Comparison of ENCODE assay signal across 8 cellular contexts in genomic region chr7:4612939-4613841, GRCh38.
A peak's percentile ranks its signal among the peaks of the same experiment; 100 is the strongest.
DNase-seq lines count a peak whose midpoint lies in the region; ATAC-seq and TF ChIP-seq lines count a peak whose summit lies in the region.

No MANE protein-coding gene starts in this region.

- H3K9me3 ChIP-seq in hepatocyte (ENCODE audit: low read depth) (no peaks in the 10 kb centered on the region), skeletal muscle tissue (ENCODE audit: control insufficient read depth in 3 of 3, low read length in 3 of 3) (no peaks in the 10 kb centered on the region)

- no peak overlapping the region for H3K4me3 ChIP-seq in hepatocyte
- H3K4me3 ChIP-seq in skeletal muscle tissue (ENCODE audit: low read length in 3 of 3) = peak overlapping the region; percentile 65 to 68 (median 65)

- TF ChIP-seq CTCF in hepatocyte (IDR thresholded peaks at IDR 0.05; ENCODE audit: poor library complexity) = no peak

- peak overlapping the region; percentile 12 for H3K27ac ChIP-seq in hepatocyte
- peak overlapping the region; percentile 87 for H3K27ac ChIP-seq in skeletal muscle tissue (ENCODE audit: low read depth, low read length)

- H3K4me1 Mint-ChIP-seq in activated T-helper 2 cell treated with anti-CD3 and anti-CD28 coated beads, Interferon-gamma antibody, Interleukin-2, Interleukin-4, amounts not matched to agents 10 μg/mL and 5 μg/mL and 100 μg/mL, durations not matched to agents 14 hours and 24 hours and 36 hours (ENCODE audit: low read depth) = peaks cover 9% of the 10 kb centered on the region

- H3K4me2 ChIP-seq in hepatocyte = peak overlapping the region; percentile 67

- intact Hi-C loops in activated T-helper 2 cell treated with anti-CD3 and anti-CD28 coated beads, Interferon-gamma antibody, Interleukin-2, Interleukin-4, amounts not matched to agents 10 μg/mL and 5 μg/mL and 100 μg/mL, durations not matched to agents 14 hours and 24 hours and 36 hours (cut with micrococcal nuclease) = no loop called here

- no peaks in the 10 kb centered on the region for H3K9me3 Mint-ChIP-seq in activated T-helper 2 cell treated with anti-CD3 and anti-CD28 coated beads, Interferon-gamma antibody, Interleukin-2, Interleukin-4, amounts not matched to agents 10 μg/mL and 5 μg/mL and 100 μg/mL, durations not matched to agents 14 hours and 24 hours and 36 hours

- ATAC-seq in GM19455 (IDR thresholded peaks at IDR 0.05; ENCODE audit: unreplicated experiment) (no peak), HG03520 (IDR thresholded peaks at IDR 0.05; ENCODE audit: unreplicated experiment) (no peak)

- CTCF ChIA-PET in HEK293T (lab: Yijun Ruan, JAX) = interaction anchor here (0.5 to 0.9 kb wide), 3 partner anchors 13 to 1530 kb away, joined by 3 read pairs; partner anchors contain the start of gene RADIL

- H4K20me1 ChIP-seq in hepatocyte (ENCODE audit: insufficient read depth, poor library complexity, severe bottlenecking) = no peaks in the 10 kb centered on the region

- H3K4me3 Mint-ChIP-seq in activated T-helper 2 cell treated with anti-CD3 and anti-CD28 coated beads, Interferon-gamma antibody, Interleukin-2, Interleukin-4, amounts not matched to agents 10 μg/mL and 5 μg/mL and 100 μg/mL, durations not matched to agents 14 hours and 24 hours and 36 hours (ENCODE audit: low read depth) = peak overlapping the region; percentile 28

- no peaks in the 10 kb centered on the region for H3K36me3 Mint-ChIP-seq in activated T-helper 2 cell treated with anti-CD3 and anti-CD28 coated beads, Interferon-gamma antibody, Interleukin-2, Interleukin-4, amounts not matched to agents 10 μg/mL and 5 μg/mL and 100 μg/mL, durations not matched to agents 14 hours and 24 hours and 36 hours (ENCODE audit: low read depth)

- H3K27ac Mint-ChIP-seq in activated T-helper 2 cell treated with anti-CD3 and anti-CD28 coated beads, Interferon-gamma antibody, Interleukin-2, Interleukin-4, amounts not matched to agents 10 μg/mL and 5 μg/mL and 100 μg/mL, durations not matched to agents 14 hours and 24 hours and 36 hours = no peak overlapping the region

- POLR2A ChIA-PET in HEK293T (lab: Yijun Ruan, JAX) = interaction anchor here (0.7 to 1.8 kb wide), 3 partner anchors 14 to 28 kb away, joined by 3 to 7 read pairs (median 5); no protein-coding TSS in a partner anchor

- H3K9ac ChIP-seq in skeletal muscle tissue (ENCODE audit: low read depth in 1 of 3, low read length in 3 of 3) = peak overlapping the region; percentile 55 to 87 (median 86)

- peak overlapping the region; percentile 26 for H2AFZ ChIP-seq in hepatocyte

- DNase-seq in HEK293T (ENCODE audit: extremely low spot score) = no peak
- DNase-seq in activated T-helper 2 cell treated with anti-CD3 and anti-CD28 coated beads, Interferon-gamma antibody, Interleukin-2, Interleukin-4, amounts not matched to agents 10 μg/mL and 5 μg/mL and 100 μg/mL, durations not matched to agents 14 hours and 24 hours and 36 hours (ENCODE audit: low spot score) = no peak
- DNase-seq in hepatocyte (ENCODE audit: low spot score) = no peak
- DNase-seq in NCI-H2107 (lab: John Stamatoyannopoulos, UW) = no peak
- no peak for DNase-seq in activated CD4-positive, alpha-beta T cell treated with anti-CD3 and anti-CD28 coated beads for 1 hour

- no peaks in the 10 kb centered on the region for H3K27me3 Mint-ChIP-seq in activated T-helper 2 cell treated with anti-CD3 and anti-CD28 coated beads, Interferon-gamma antibody, Interleukin-2, Interleukin-4, amounts not matched to agents 10 μg/mL and 5 μg/mL and 100 μg/mL, durations not matched to agents 14 hours and 24 hours and 36 hours (ENCODE audit: low read depth)

- H3K4me1 ChIP-seq in hepatocyte (ENCODE audit: insufficient read depth) = peaks cover 11% of the 10 kb centered on the region
- H3K4me1 ChIP-seq in skeletal muscle tissue (ENCODE audit: control insufficient read depth in 3 of 3, insufficient read depth in 3 of 3, low read length in 3 of 3) = peaks cover 14 to 20% (median 16%) of the 10 kb centered on the region in 3 donors

- no peaks in the 10 kb centered on the region for H3K9me2 ChIP-seq in hepatocyte (replicated peaks; ENCODE audit: insufficient read depth)

- H3K79me2 ChIP-seq in hepatocyte = no peaks in the 10 kb centered on the region

- H3K27me3 ChIP-seq in hepatocyte (no peaks in the 10 kb centered on the region), skeletal muscle tissue (ENCODE audit: control insufficient read depth in 3 of 3, insufficient read depth in 3 of 3, low read length in 3 of 3) (no peaks in the 10 kb centered on the region)

- H3K36me3 ChIP-seq in hepatocyte (replicated peaks; ENCODE audit: insufficient read depth, low read depth) (no peaks in the 10 kb centered on the region), skeletal muscle tissue (ENCODE audit: control insufficient read depth in 3 of 3, insufficient read depth in 3 of 3, low read length in 3 of 3) (no peaks in the 10 kb centered on the region)

- WGBS in hepatocyte (ENCODE audit: low lambda C conversion rate, missing lambda C conversion rate) = 43% methylated on average over 25 of the region's 25 CpGs

TF ChIP-seq in HEK293T, 16 proteins besides CTCF, POLR2A, EP300 and RAD21:
- TF ChIP-seq L3MBTL2 (conservative IDR thresholded peaks at IDR 0.05) (0 out of 2 replicates have a peak, but pooled peaks have one; percentile 9), HDGF (IDR thresholded peaks at IDR 0.05; ENCODE audit: borderline replicate concordance) (no peak), SP1 (IDR thresholded peaks at IDR 0.05) (no peak), ELF4 (IDR thresholded peaks at IDR 0.05) (no peak), PKNOX1 (IDR thresholded peaks at IDR 0.05) (peak; percentile 75), FOXA1 (IDR thresholded peaks at IDR 0.05) (no peak), BHLHE40 (IDR thresholded peaks at IDR 0.05; ENCODE audit: borderline replicate concordance) (no peak), SUZ12 (IDR thresholded peaks at IDR 0.05) (no peak), CTBP1 (IDR thresholded peaks at IDR 0.05; ENCODE audit: borderline replicate concordance) (no peak)
